ENCODE assay signal across 8 cellular contexts in genomic region chr2:101307503-101307902, GRCh38. TPM values are rescaled to one million over a fixed set of nuclear protein-coding genes. Genes with fewer than 3 reads are reported as not detected.
DNase-seq lines count a peak whose midpoint lies in the region; ATAC-seq and TF ChIP-seq lines count a peak whose summit lies in the region.

No MANE protein-coding gene starts in this region.

- peaks cover 18% of the 10 kb centered on the region; the same call in 1 of the 2 replicates for H4K20me1 ChIP-seq in GM23248 (ENCODE audit: insufficient read depth)

- H2AFZ ChIP-seq in GM23248, result peak overlapping the region; percentile 97

- H3K27ac ChIP-seq in GM23248 (peak overlapping the region; percentile 95), skin epidermis (peak overlapping the region; percentile 89 to 99 (median 97))

- peaks cover 9% of the 10 kb centered on the region for H3K27me3 Mint-ChIP-seq in WTC11 (ENCODE audit: low read depth)

- peak overlapping the region; percentile 92 for H3K4me2 ChIP-seq in GM23248 (ENCODE audit: unreplicated experiment)

- H3K4me3 ChIP-seq in GM23248 (peak overlapping the region; percentile 85), fibroblast of villous mesenchyme (ENCODE audit: low read depth, low read length) (peak overlapping the region; percentile 85), skin epidermis (peak overlapping the region; percentile 58 to 95 (median 80))

- POLR2A ChIA-PET in WTC11 (lab: Charles Lee), result no interaction called here

- no peaks in the 10 kb centered on the region for H3K9me2 ChIP-seq in GM23248 (ENCODE audit: insufficient read depth)

- TF ChIP-seq CTCF in WTC11 (IDR thresholded peaks at IDR 0.05) (no peak), fibroblast of villous mesenchyme (IDR thresholded peaks at IDR 0.05; ENCODE audit: insufficient read depth, low read depth, low read length) (no peak), GM13976 (IDR thresholded peaks at IDR 0.05; ENCODE audit: borderline replicate concordance, control extremely low read depth, extremely low read depth, insufficient read depth, missing control alignments) (no peak)

- peaks cover 24% of the 10 kb centered on the region for H3K4me1 ChIP-seq in GM23248 (ENCODE audit: insufficient read depth)

- no peaks in the 10 kb centered on the region for H3K9me3 Mint-ChIP-seq in WTC11

- no peaks in the 10 kb centered on the region for H3K27me3 ChIP-seq in GM23248 (replicated peaks; ENCODE audit: insufficient read depth)

- peaks cover 33% of the 10 kb centered on the region for H3F3A ChIP-seq in GM23248 (ENCODE audit: insufficient read depth)

- H3K27ac Mint-ChIP-seq in WTC11, result no peak overlapping the region

- H3K36me3 ChIP-seq in GM23248 (ENCODE audit: low read depth), result no peaks in the 10 kb centered on the region

- in situ Hi-C loops in GM23248 (cut with MboI), result no loop called here
- in situ Hi-C loops in GM13976 (cut with MboI; ENCODE audit: low sequenced_read_pairs, unreplicated experiment), result no loop called here

- H3K4me3 Mint-ChIP-seq in WTC11, result peak overlapping the region; percentile 87

- peaks cover 63% of the 10 kb centered on the region for H3K79me2 ChIP-seq in GM23248 (ENCODE audit: insufficient read depth)

- H3K36me3 Mint-ChIP-seq in WTC11, result peaks cover 14% of the 10 kb centered on the region

- ATAC-seq in WTC11 (no peak), GM18502 (IDR thresholded peaks at IDR 0.05; ENCODE audit: poor library complexity, unreplicated experiment) (no peak)

- H3K9me3 ChIP-seq in GM23248 (ENCODE audit: low read depth), result no peaks in the 10 kb centered on the region

- peak; percentile 56 for DNase-seq in GM23248
- no peak for DNase-seq in WTC11 (ENCODE audit: low spot score)
- DNase-seq in fibroblast of villous mesenchyme (ENCODE audit: low read depth), result peak; percentile 26
- no peak for DNase-seq in kidney glomerular epithelial cell (lab: John Stamatoyannopoulos, UW)
- DNase-seq in mucosa of gallbladder (ENCODE audit: low spot score), result no peak
- DNase-seq in GM13976 (ENCODE audit: low spot score), result no peak

- CTCF ChIA-PET in WTC11 (lab: Charles Lee), result no interaction called here

- WGBS in GM23248 (ENCODE audit: low coverage in 1 of 2, low lambda C conversion rate in 2 of 2, missing lambda C conversion rate in 2 of 2), 2 experiments, result 28% methylated on average over 9 of the region's 9 CpGs

- H3K9ac ChIP-seq in GM23248, result peak overlapping the region; percentile 94

- peaks cover 50% of the 10 kb centered on the region for H3K4me1 Mint-ChIP-seq in WTC11

TF ChIP-seq in WTC11, 78 proteins besides CTCF, POLR2A, EP300 and RAD21:
- no peak for TF ChIP-seq USF1 (CRISPR knock-in tag; IDR thresholded peaks at IDR 0.05)
- TF ChIP-seq SMAD3 (CRISPR knock-in tag; IDR thresholded peaks at IDR 0.05; ENCODE audit: borderline replicate concordance), result 0 out of 2 replicates have a peak, but pooled peaks have one; percentile 5
- no peak for TF ChIP-seq ZNF317 (CRISPR knock-in tag; IDR thresholded peaks at IDR 0.05; ENCODE audit: borderline replicate concordance, low read depth)
- no peak for TF ChIP-seq ARID4B (CRISPR knock-in tag; IDR thresholded peaks at IDR 0.05; ENCODE audit: borderline replicate concordance)
- no peak for TF ChIP-seq MXD4 (CRISPR knock-in tag; IDR thresholded peaks at IDR 0.05; ENCODE audit: borderline replicate concordance)
- no peak for TF ChIP-seq ETV6 (CRISPR knock-in tag; IDR thresholded peaks at IDR 0.05)
TF ChIP-seq in WTC11: peak in this region for 1.

RNA-seq across cellular contexts. Expression of gene RNF149, which starts 1.0 kb away (rescaled TPM):
- total RNA-seq in GM23248 (2014; rRNA removed; shearing (Covaris generic)), result 54.1 and 58.1 TPM in 2 replicates
- polyA plus RNA-seq in GM23248 (2016; fragmentation: Nextera tagmentation; extraction: Ambion mirVana), result 48.9 and 51.9 TPM in 2 replicates
- total RNA-seq in WTC11 (2021) (25.6 to 30.0 TPM (median 28.4 TPM) in 3 replicates), fibroblast of villous mesenchyme (49.3 and 53.5 TPM in 2 replicates), mucosa of gallbladder (54.9 TPM)

RNA-seq across cellular contexts. Expression of gene CNOT11, which starts 54.8 kb away (rescaled TPM):
- 30.6 and 33.3 TPM in 2 replicates for total RNA-seq in GM23248 (2014; rRNA removed; shearing (Covaris generic))
- polyA plus RNA-seq in GM23248 (2016; fragmentation: Nextera tagmentation; extraction: Ambion mirVana), result 22.6 and 24.6 TPM in 2 replicates
- total RNA-seq in WTC11 (2021), result 47.4 to 54.0 TPM (median 48.9 TPM) in 3 replicates
- total RNA-seq in fibroblast of villous mesenchyme, result 39.0 and 51.0 TPM in 2 replicates
- 67.5 TPM for total RNA-seq in mucosa of gallbladder

Comparison
In these comparisons a context has a peak if more than half of its experiments do, and no peak if none do; other contexts are left out.
1. DNase-seq: peak in GM23248 (single experiment) and fibroblast of villous mesenchyme (single experiment); none in WTC11 (single experiment), kidney glomerular epithelial cell (single experiment), mucosa of gallbladder (single experiment) and GM13976 (single experiment).
2. Peak in every context shown above with its lines, with median percentiles within 50 percentile points of each other: H3K4me3 ChIP-seq.